17 cellular contexts compared by ENCODE assay signal in genomic region chr4:158929939-158930344, GRCh38.
DNase-seq lines count a peak whose midpoint lies in the region; ATAC-seq and TF ChIP-seq lines count a peak whose summit lies in the region.
"Had no signal": no experiment of that assay in that cellular context is flagged by ENCODE, and none has a peak within 500 bp of the region (broad histone marks: within the 10 kb centered on the region; RNA-seq: fewer than 3 reads in every experiment).

No MANE protein-coding gene starts in this region.

- peaks cover 22% of the 10 kb centered on the region for H3K4me1 Mint-ChIP-seq in activated CD4-positive, alpha-beta T cell treated with anti-CD3 and anti-CD28 coated beads, Interleukin-2, amount 10 ng/mL, durations not matched to agents 7 days and 5 days
- H3K4me1 Mint-ChIP-seq in nephron progenitor cell: no peaks in the 10 kb centered on the region

- peak overlapping the region; percentile 71 for H2AFZ ChIP-seq in OCI-LY3 (ENCODE audit: low read depth, low read length)

- POLR2A ChIA-PET in activated CD4-positive, alpha-beta T cell treated with anti-CD3 and anti-CD28 coated beads, Interleukin-2, amount 10 ng/mL, durations not matched to agents 7 days and 5 days (lab: Charles Lee): no interaction called here

- peaks cover 5% of the 10 kb centered on the region for H3K9me3 Mint-ChIP-seq in activated CD4-positive, alpha-beta T cell treated with anti-CD3 and anti-CD28 coated beads, Interleukin-2, amount 10 ng/mL, durations not matched to agents 7 days and 5 days
- peaks cover 20% of the 10 kb centered on the region for H3K9me3 Mint-ChIP-seq in nephron progenitor cell

- H3K4me3 Mint-ChIP-seq in activated CD4-positive, alpha-beta T cell treated with anti-CD3 and anti-CD28 coated beads, Interleukin-2, amount 10 ng/mL, durations not matched to agents 7 days and 5 days: peak overlapping the region; percentile 47
- no peak overlapping the region for H3K4me3 Mint-ChIP-seq in nephron progenitor cell

- no peaks in the 10 kb centered on the region for H3K9me3 ChIP-seq in OCI-LY3 (ENCODE audit: insufficient read depth, low read length)
- H3K9me3 ChIP-seq in ascending aorta: no peaks in the 10 kb centered on the region
- H3K9me3 ChIP-seq: pancreas had no signal

- DNase-seq in activated CD4-positive, alpha-beta T cell treated with anti-CD3 and anti-CD28 coated beads, Interleukin-2, amount 10 ng/mL, durations not matched to agents 7 days and 5 days: no peak
- DNase-seq in activated CD4-positive, alpha-beta T cell treated with anti-CD3 and anti-CD28 coated beads for 48 hours: no peak
- DNase-seq in choroid plexus epithelial cell (ENCODE audit: low read depth) (peak; percentile 44), nephron progenitor cell (no peak), ascending aorta (ENCODE audit: low spot score in 2 of 2) (no peak)
- DNase-seq: amygdala, dermis blood vessel endothelial cell, NCI-H1436 treated with DMSO at 0.1 percent for 48 hours, NCI-H524 treated with DMSO at 0.1 percent for 48 hours, pancreas, small intestine, T-helper 9 cell had no signal

- TF ChIP-seq CTCF in OCI-LY3 (IDR thresholded peaks at IDR 0.05; ENCODE audit: low read depth, low read length) (no peak), choroid plexus epithelial cell (conservative IDR thresholded peaks at IDR 0.05; ENCODE audit: low read depth, low read length) (no peak), nephron progenitor cell (IDR thresholded peaks at IDR 0.05) (no peak), ascending aorta (IDR thresholded peaks at IDR 0.05) (no peak)

- H3K27ac Mint-ChIP-seq in activated CD4-positive, alpha-beta T cell treated with anti-CD3 and anti-CD28 coated beads, Interleukin-2, amount 10 ng/mL, durations not matched to agents 7 days and 5 days: no peak overlapping the region
- peak overlapping the region; percentile 80 for H3K27ac Mint-ChIP-seq in nephron progenitor cell

- no peaks in the 10 kb centered on the region for H3K4me1 ChIP-seq in OCI-LY3 (ENCODE audit: low read length)
- peaks cover 0 to 2% of the 10 kb centered on the region in 2 donors for H3K4me1 ChIP-seq in ascending aorta
- H3K4me1 ChIP-seq: pancreas had no signal

- no peaks in the 10 kb centered on the region for H3K27me3 Mint-ChIP-seq in activated CD4-positive, alpha-beta T cell treated with anti-CD3 and anti-CD28 coated beads, Interleukin-2, amount 10 ng/mL, durations not matched to agents 7 days and 5 days
- no peaks in the 10 kb centered on the region for H3K27me3 Mint-ChIP-seq in nephron progenitor cell (ENCODE audit: low read depth, poor library complexity)

- H3K4me3 ChIP-seq in OCI-LY3 (ENCODE audit: low read length): peak overlapping the region; percentile 17
- no peak overlapping the region for H3K4me3 ChIP-seq in choroid plexus epithelial cell (ENCODE audit: low read depth, low read length)
- H3K4me3 ChIP-seq in ascending aorta: no peak overlapping the region
- H3K4me3 ChIP-seq: pancreas had no signal

- H3K9ac ChIP-seq in OCI-LY3 (ENCODE audit: low read length): no peak overlapping the region

- H4K20me1 ChIP-seq in OCI-LY3 (ENCODE audit: insufficient read depth, low read length): no peaks in the 10 kb centered on the region

- H3K27me3 ChIP-seq in OCI-LY3 (ENCODE audit: low read depth, low read length) (no peaks in the 10 kb centered on the region), ascending aorta (no peaks in the 10 kb centered on the region)
- H3K27me3 ChIP-seq: pancreas had no signal

- no peak for ATAC-seq in GM21717 (IDR thresholded peaks at IDR 0.05; ENCODE audit: unreplicated experiment)
- ATAC-seq in HG02970 (IDR thresholded peaks at IDR 0.05; ENCODE audit: low FRiP score, unreplicated experiment): no peak
- ATAC-seq: pancreas had no signal

- CTCF ChIA-PET in activated CD4-positive, alpha-beta T cell treated with anti-CD3 and anti-CD28 coated beads, Interleukin-2, amount 10 ng/mL, durations not matched to agents 7 days and 5 days (lab: Charles Lee): no interaction called here

- no peaks in the 10 kb centered on the region for H3K79me2 ChIP-seq in OCI-LY3 (ENCODE audit: low read length)

- H3K4me2 ChIP-seq in OCI-LY3 (ENCODE audit: low read length): peak overlapping the region; percentile 37

- no peaks in the 10 kb centered on the region for H3K36me3 Mint-ChIP-seq in activated CD4-positive, alpha-beta T cell treated with anti-CD3 and anti-CD28 coated beads, Interleukin-2, amount 10 ng/mL, durations not matched to agents 7 days and 5 days (ENCODE audit: low read depth)
- no peaks in the 10 kb centered on the region for H3K36me3 Mint-ChIP-seq in nephron progenitor cell (ENCODE audit: low read depth)
- H3K36me3 Mint-ChIP-seq: IgD-negative memory B cell had no signal

- H3K36me3 ChIP-seq in OCI-LY3 (replicated peaks; ENCODE audit: low read depth, low read length): no peaks in the 10 kb centered on the region
- no peaks in the 10 kb centered on the region for H3K36me3 ChIP-seq in ascending aorta
- H3K36me3 ChIP-seq: pancreas had no signal

- intact Hi-C loops in ascending aorta (cut with DNase I): no loop called here

- H3K27ac ChIP-seq in OCI-LY3 (ENCODE audit: low read length): no peak overlapping the region
- H3K27ac ChIP-seq in ascending aorta: no peak overlapping the region
- H3K27ac ChIP-seq: pancreas, RWPE1 had no signal
